In genomic region chr2:23287250-23287704, GRCh38 we compare ENCODE assay signal across 9 cellular contexts.
DNase-seq lines count a peak whose midpoint lies in the region; ATAC-seq and TF ChIP-seq lines count a peak whose summit lies in the region.
"Had no signal": no experiment of that assay in that cellular context is flagged by ENCODE, and none has a peak within 500 bp of the region (broad histone marks: within the 10 kb centered on the region; RNA-seq: fewer than 3 reads in every experiment).

No MANE protein-coding gene starts in this region.

- H3K9me3 Mint-ChIP-seq in brain: peaks cover 0 to 3% (median 0%) of the 10 kb centered on the region in 5 experiments

- peak overlapping the region in 3 of 5 experiments; percentile 7 to 79 (median 57) for H3K27ac Mint-ChIP-seq in brain

- H3K27me3 Mint-ChIP-seq in brain: peaks cover 9% of the 10 kb centered on the region

- H3K27ac ChIP-seq in gastrocnemius medialis: peak overlapping the region in 1 of 4 donors; percentile 13

- H3K27me3 ChIP-seq in kidney epithelial cell (ENCODE audit: control insufficient read depth, insufficient read depth, low read length) (no peaks in the 10 kb centered on the region), gastrocnemius medialis (no peaks in the 10 kb centered on the region)

- DNase-seq in G401 (ENCODE audit: low spot score) (peak; percentile 8), kidney epithelial cell (ENCODE audit: low read depth) (peak; percentile 29), gastrocnemius medialis (peak in 1 of 2 donors; percentile 15), HEK293T (ENCODE audit: extremely low spot score) (no peak), NCI-H69 (lab: John Stamatoyannopoulos, UW) (no peak)
- DNase-seq: activated CD4-positive, CD25-positive, alpha-beta regulatory T cell treated with anti-CD3 and anti-CD28 coated beads, Interleukin-2, amount 50 U/mL, for 72 hours had no signal

- no peaks in the 10 kb centered on the region for H3K9me3 ChIP-seq in gastrocnemius medialis

- peaks cover 31% of the 10 kb centered on the region for H3K4me1 Mint-ChIP-seq in brain

- TF ChIP-seq POLR2A in gastrocnemius medialis (IDR thresholded peaks at IDR 0.05): no peak

- no peak overlapping the region for H3K4me3 ChIP-seq in kidney epithelial cell (ENCODE audit: low read depth, low read length)
- no peak overlapping the region for H3K4me3 ChIP-seq in gastrocnemius medialis

- in situ Hi-C loops in G401 (cut with HindIII; ENCODE audit: low sequenced_read_pairs) (no loop called here), gastrocnemius medialis (cut with MboI; ENCODE audit: low sequenced_read_pairs in 4 of 4) (no loop called here)

- ATAC-seq in gastrocnemius medialis (peak; percentile 30 to 53), HG03159 (IDR thresholded peaks at IDR 0.05; ENCODE audit: unreplicated experiment) (no peak), HG03571 (IDR thresholded peaks at IDR 0.05; ENCODE audit: unreplicated experiment) (no peak)

- H3K36me3 ChIP-seq in kidney epithelial cell (ENCODE audit: control insufficient read depth, insufficient read depth, low read length) (no peaks in the 10 kb centered on the region), gastrocnemius medialis (no peaks in the 10 kb centered on the region)

- H3K4me1 ChIP-seq in gastrocnemius medialis: peaks cover 9 to 23% of the 10 kb centered on the region in 2 donors

- CTCF ChIA-PET in HEK293T (lab: Yijun Ruan, JAX): interaction anchor here (1.3 kb wide), 1 partner anchor 9 kb away, joined by 3 read pairs; no protein-coding TSS in a partner anchor

- H3K36me3 Mint-ChIP-seq in brain: no peaks in the 10 kb centered on the region

- POLR2A ChIA-PET in HEK293T (lab: Yijun Ruan, JAX): interaction anchor here (0.6 kb wide), 1 partner anchor 212 kb away, joined by 3 read pairs; no protein-coding TSS in a partner anchor

- no peak overlapping the region for H3K4me3 Mint-ChIP-seq in brain

- intact Hi-C loops in gastrocnemius medialis (cut with DNase I; ENCODE audit: low total_unique reads): no loop called here

- no peak for TF ChIP-seq CTCF in brain (conservative IDR thresholded peaks at IDR 0.05)
- no peak for TF ChIP-seq CTCF in kidney epithelial cell (IDR thresholded peaks at IDR 0.05; ENCODE audit: insufficient read depth, low read length, poor library complexity, severe bottlenecking)
- no peak for TF ChIP-seq CTCF in gastrocnemius medialis (IDR thresholded peaks at IDR 0.05 in 4 of 5, conservative IDR thresholded peaks at IDR 0.05 in 1 of 5)

TF ChIP-seq in HEK293T, 16 proteins besides CTCF, POLR2A, EP300 and RAD21:
- TF ChIP-seq TARDBP (IDR thresholded peaks at IDR 0.05): no peak
- no peak for TF ChIP-seq FOXM1 (IDR thresholded peaks at IDR 0.05; ENCODE audit: borderline replicate concordance)
- no peak for TF ChIP-seq CTBP1 (IDR thresholded peaks at IDR 0.05; ENCODE audit: borderline replicate concordance)
- TF ChIP-seq NFRKB (IDR thresholded peaks at IDR 0.05): no peak
- TF ChIP-seq ARNT (IDR thresholded peaks at IDR 0.05): no peak
- no peak for TF ChIP-seq LEF1 (IDR thresholded peaks at IDR 0.05; ENCODE audit: borderline replicate concordance)

Comparison
In these comparisons a context has a peak if more than half of its experiments do, and no peak if none do; other contexts are left out.
1. DNase-seq: peak in G401 (single experiment) and kidney epithelial cell (single experiment); none in HEK293T (single experiment) and NCI-H69 (single experiment).
2. ATAC-seq: peak in gastrocnemius medialis (2 of 2); none in HG03159 (single experiment) and HG03571 (single experiment).